In the genomic region with DNA sequence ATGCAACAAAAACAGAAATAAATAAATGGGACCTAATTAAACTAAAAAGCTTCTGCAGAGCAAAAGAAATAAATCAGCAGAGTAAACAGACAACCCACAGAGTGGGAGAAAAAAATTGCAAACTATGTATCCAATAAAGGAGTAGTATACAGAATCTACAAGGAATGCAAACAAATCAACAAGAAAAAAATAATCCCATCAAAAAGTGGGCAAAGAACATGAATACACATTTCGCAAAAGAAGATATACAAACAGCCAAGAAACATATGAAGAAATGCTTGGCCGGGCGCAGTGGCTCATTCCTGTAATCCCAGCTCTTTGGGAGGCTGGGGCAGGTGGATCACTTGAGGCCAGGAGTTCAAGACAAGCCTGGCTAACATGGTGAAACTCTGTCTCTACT, we compare ENCODE assay signal across 2 cellular contexts. TPM values are rescaled to one million over a fixed set of nuclear protein-coding genes. Genes with fewer than 3 reads are reported as not detected.
"Had no signal": no experiment of that assay in that cellular context is flagged by ENCODE, and none has a peak within 500 bp of the region (broad histone marks: within the 10 kb centered on the region; RNA-seq: fewer than 3 reads in every experiment).

No MANE protein-coding gene starts in this region.

RNA-seq across cellular contexts. Expression of a gene that starts 10.0 kb away (rescaled TPM):
- total RNA-seq: G401, GM12878 had no signal
- polyA plus RNA-seq: GM12878 had no signal

RNA-seq across cellular contexts. Expression of a gene that starts 26.8 kb away (rescaled TPM):
- total RNA-seq: GM12878 had no signal
- polyA plus RNA-seq: GM12878 had no signal
